32 cellular contexts compared by ENCODE assay signal in the genomic region with DNA sequence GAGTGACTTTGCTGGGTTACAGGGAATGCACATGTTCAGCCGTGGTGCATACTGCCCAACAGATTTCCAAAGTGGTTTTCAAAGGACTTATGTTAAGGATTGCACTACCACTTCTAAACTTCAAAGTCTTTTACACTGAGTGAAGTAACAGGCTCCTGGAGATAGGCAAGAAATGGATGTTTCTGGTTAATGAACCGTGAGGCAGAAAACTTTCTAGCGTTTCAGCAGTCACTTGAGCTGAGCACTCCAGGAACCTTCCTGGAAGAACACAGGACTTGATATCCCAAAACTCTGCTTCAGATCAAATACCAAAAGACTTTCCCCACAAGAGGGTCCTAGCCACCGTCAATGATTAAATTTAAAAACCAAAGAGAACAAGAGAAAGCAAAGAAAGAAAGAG.
"Had no signal": no experiment of that assay in that cellular context is flagged by ENCODE, and none has a peak within 500 bp of the region (broad histone marks: within the 10 kb centered on the region; RNA-seq: fewer than 3 reads in every experiment).

No MANE protein-coding gene starts in this region.

- DNase-seq: activated CD4-positive, alpha-beta T cell treated with anti-CD3 and anti-CD28 coated beads, Interleukin-2, amount 10 ng/mL, durations not matched to agents 24 days and 14 days; activated CD4-positive, alpha-beta T cell treated with anti-CD3 and anti-CD28 coated beads, Interleukin-2, amount 50 U/mL, for 4 hours; activated CD8-positive, alpha-beta T cell treated with anti-CD3 and anti-CD28 coated beads for 36 hours; activated effector memory CD4-positive, alpha-beta T cell treated with anti-CD3 and anti-CD28 coated beads, Interleukin-2, amount 50 U/mL, for 16 hours; activated naive CD4-positive, alpha-beta T cell; activated naive CD4-positive, alpha-beta T cell treated with anti-CD3 and anti-CD28 coated beads, Interleukin-2, amount 50 U/mL, for 16 hours; activated naive CD8-positive, alpha-beta T cell treated with anti-CD3 and anti-CD28 coated beads for 36 hours; activated T-cell treated with anti-CD3 and anti-CD28 coated beads, Interleukin-2, amount 50 U/mL, for 1 hour; activated T-cell treated with anti-CD3 and anti-CD28 coated beads, Interleukin-2, amount 50 U/mL, for 72 hours; amygdala; Kasumi-1; KG1; MG63; NCI-H1048; NCI-H1105 treated with DMSO at 0.1 percent for 48 hours; NCI-H1436; NCI-H1694; NCI-H1930; NCI-H2081 treated with DMSO at 0.1 percent for 48 hours; NCI-H226; NCI-H446 treated with DMSO at 0.1 percent for 48 hours; NCI-H524 treated with DMSO at 0.1 percent for 48 hours; PC-3; Peyer's patch; SHP77 treated with DMSO at 0.1 percent for 48 hours; SK-N-SH had no signal

- H3K27ac Mint-ChIP-seq: activated CD4-positive, alpha-beta T cell treated with anti-CD3 and anti-CD28 coated beads, Interleukin-2, amount 10 ng/mL, durations not matched to agents 24 days and 14 days; activated CD8-positive, alpha-beta T cell treated with anti-CD3 and anti-CD28 coated beads for 36 hours; activated naive CD8-positive, alpha-beta T cell treated with anti-CD3 and anti-CD28 coated beads for 36 hours; activated T-cell treated with anti-CD3 and anti-CD28 coated beads, Interleukin-2, amount 50 U/mL, for 72 hours; activated T-helper 17 cell treated with anti-CD3 and anti-CD28 coated beads, Interleukin-2, amount 50 U/mL, for 72 hours; T-helper 1 cell treated with Interleukin-12 subunit alpha and Interleukin-12 subunit beta and Interleukin-4 antibody, amounts not matched to agents 30 μg/mL and 1 μg/mL, for 36 hours; T-helper 2 cell treated with Interferon-gamma antibody and Interleukin-4, amounts not matched to agents 5 μg/mL and 100 μg/mL, for 36 hours had no signal

- ATAC-seq: activated CD8-positive, alpha-beta T cell treated with anti-CD3 and anti-CD28 coated beads for 36 hours; activated T-cell treated with anti-CD3 and anti-CD28 coated beads, Interleukin-2, amount 50 U/mL, for 72 hours; activated T-helper 17 cell treated with anti-CD3 and anti-CD28 coated beads, Interleukin-2, amount 50 U/mL, for 72 hours; PC-3 had no signal

- H3K36me3 Mint-ChIP-seq: activated naive CD8-positive, alpha-beta T cell treated with anti-CD3 and anti-CD28 coated beads for 36 hours had no signal

- H3K4me1 Mint-ChIP-seq: activated CD4-positive, alpha-beta T cell treated with anti-CD3 and anti-CD28 coated beads, Interleukin-2, amount 10 ng/mL, durations not matched to agents 24 days and 14 days had no signal

- H3K9me3 Mint-ChIP-seq: activated CD4-positive, alpha-beta T cell treated with anti-CD3 and anti-CD28 coated beads, Interleukin-2, amount 10 ng/mL, durations not matched to agents 24 days and 14 days; activated CD8-positive, alpha-beta T cell treated with anti-CD3 and anti-CD28 coated beads for 36 hours; activated naive CD8-positive, alpha-beta T cell treated with anti-CD3 and anti-CD28 coated beads for 36 hours; activated T-cell treated with anti-CD3 and anti-CD28 coated beads, Interleukin-2, amount 50 U/mL, for 72 hours; activated T-helper 17 cell treated with anti-CD3 and anti-CD28 coated beads, Interleukin-2, amount 50 U/mL, for 72 hours; T-helper 1 cell treated with Interleukin-12 subunit alpha and Interleukin-12 subunit beta and Interleukin-4 antibody, amounts not matched to agents 30 μg/mL and 1 μg/mL, for 36 hours; T-helper 2 cell treated with Interferon-gamma antibody and Interleukin-4, amounts not matched to agents 5 μg/mL and 100 μg/mL, for 36 hours had no signal

- H3K27ac ChIP-seq: ascending aorta, cardiac muscle cell, Peyer's patch, SJSA1 had no signal

- H3K4me3 Mint-ChIP-seq: activated CD4-positive, alpha-beta T cell treated with anti-CD3 and anti-CD28 coated beads, Interleukin-2, amount 10 ng/mL, durations not matched to agents 24 days and 14 days; activated CD8-positive, alpha-beta T cell treated with anti-CD3 and anti-CD28 coated beads for 36 hours; activated naive CD8-positive, alpha-beta T cell treated with anti-CD3 and anti-CD28 coated beads for 36 hours; activated T-cell treated with anti-CD3 and anti-CD28 coated beads, Interleukin-2, amount 50 U/mL, for 72 hours; activated T-helper 17 cell treated with anti-CD3 and anti-CD28 coated beads, Interleukin-2, amount 50 U/mL, for 72 hours; T-helper 1 cell treated with Interleukin-12 subunit alpha and Interleukin-12 subunit beta and Interleukin-4 antibody, amounts not matched to agents 30 μg/mL and 1 μg/mL, for 36 hours; T-helper 2 cell treated with Interferon-gamma antibody and Interleukin-4, amounts not matched to agents 5 μg/mL and 100 μg/mL, for 36 hours had no signal

- H3K36me3 ChIP-seq: ascending aorta, cardiac muscle cell, MG63, Peyer's patch, SJSA1 had no signal

- H3K4me1 ChIP-seq: ascending aorta, SJSA1 had no signal

- H3K27me3 ChIP-seq: ascending aorta, cardiac muscle cell, MG63, Peyer's patch, SJSA1 had no signal

- H3K9me3 ChIP-seq: ascending aorta, Peyer's patch, SJSA1, SK-N-SH had no signal

- H3K4me3 ChIP-seq: ascending aorta, cardiac muscle cell, MG63, Peyer's patch, SJSA1 had no signal

- H3K27me3 Mint-ChIP-seq: activated CD4-positive, alpha-beta T cell treated with anti-CD3 and anti-CD28 coated beads, Interleukin-2, amount 10 ng/mL, durations not matched to agents 24 days and 14 days; activated CD8-positive, alpha-beta T cell treated with anti-CD3 and anti-CD28 coated beads for 36 hours; activated naive CD8-positive, alpha-beta T cell treated with anti-CD3 and anti-CD28 coated beads for 36 hours; activated T-helper 17 cell treated with anti-CD3 and anti-CD28 coated beads, Interleukin-2, amount 50 U/mL, for 72 hours had no signal
